8 cellular contexts compared by ENCODE assay signal in genomic region chr3:12965999-12966846, GRCh38.
DNase-seq lines count a peak whose midpoint lies in the region; ATAC-seq, FAIRE-seq and TF ChIP-seq lines count a peak whose summit lies in the region.

No MANE protein-coding gene starts in this region.

- no peaks in the 10 kb centered on the region for H3K9me3 Mint-ChIP-seq in CD4-positive, alpha-beta T cell
- no peaks in the 10 kb centered on the region for H3K9me3 Mint-ChIP-seq in activated naive CD4-positive, alpha-beta T cell treated with anti-CD3 and anti-CD28 coated beads, Interleukin-2, amount 10 ng/mL, durations not matched to agents 7 days and 5 days

- H3K4me1 ChIP-seq in PC-9 (replicated peaks; ENCODE audit: insufficient read depth): peaks cover 14% of the 10 kb centered on the region
- H3K4me1 ChIP-seq in osteoblast (ENCODE audit: insufficient read depth, low read length): peaks cover 20% of the 10 kb centered on the region

- peaks cover 69% of the 10 kb centered on the region for H4K20me1 ChIP-seq in PC-9 (ENCODE audit: insufficient read depth)
- H4K20me1 ChIP-seq in osteoblast (ENCODE audit: insufficient read depth, low read length): peaks cover 57% of the 10 kb centered on the region

- H3K36me3 Mint-ChIP-seq in CD4-positive, alpha-beta T cell (ENCODE audit: low read depth): peaks cover 23% of the 10 kb centered on the region
- H3K36me3 Mint-ChIP-seq in activated naive CD4-positive, alpha-beta T cell treated with anti-CD3 and anti-CD28 coated beads, Interleukin-2, amount 10 ng/mL, durations not matched to agents 7 days and 5 days: peaks cover 50% of the 10 kb centered on the region

- no peak overlapping the region for H3K27ac ChIP-seq in CD4-positive, alpha-beta T cell (ENCODE audit: low read depth, low read length)
- H3K27ac ChIP-seq in PC-9 (no peak overlapping the region), osteoblast (ENCODE audit: low read depth, low read length) (peak overlapping the region; percentile 67)

- BruUV-seq in PC-9 (replicated peaks; lab: Mats Ljungman, UMichigan): no TSS peak

- POLR2A ChIA-PET in CD4-positive, alpha-beta T cell (lab: Charles Lee): interaction anchor here (0.7 to 1.2 kb wide), 3 partner anchors 31 to 49 kb away, joined by 3 read pairs; no protein-coding TSS in a partner anchor
- POLR2A ChIA-PET in PC-9 (lab: Charles Lee; ENCODE audit: unreplicated experiment): interaction anchor here (0.7 kb wide), 1 partner anchor 412 kb away, joined by 4 read pairs; no protein-coding TSS in a partner anchor

- intact Hi-C loops in CD4-positive, alpha-beta T cell (cut with DNase I, micrococcal nuclease): loop anchor here in 1 of 2 experiments (5.0 to 10.0 kb wide), 5 partner anchors 46 to 486 kb away; partner anchors contain the start of genes MKRN2, RAF1 and RPL32
- intact Hi-C loops in PC-9 (cut with micrococcal nuclease; ENCODE audit: unreplicated experiment): loop anchor here (2.0 kb wide), 1 partner anchor 17 kb away; no protein-coding TSS in a partner anchor

- no peak for FAIRE-seq in GM19239 (lab: Jason Lieb, UNC)

- H3K27ac Mint-ChIP-seq in CD4-positive, alpha-beta T cell: peak overlapping the region; percentile 56
- no peak overlapping the region for H3K27ac Mint-ChIP-seq in activated naive CD4-positive, alpha-beta T cell treated with anti-CD3 and anti-CD28 coated beads, Interleukin-2, amount 10 ng/mL, durations not matched to agents 7 days and 5 days

- no peaks in the 10 kb centered on the region for H3K27me3 Mint-ChIP-seq in CD4-positive, alpha-beta T cell
- H3K27me3 Mint-ChIP-seq in activated naive CD4-positive, alpha-beta T cell treated with anti-CD3 and anti-CD28 coated beads, Interleukin-2, amount 10 ng/mL, durations not matched to agents 7 days and 5 days: peaks cover 8% of the 10 kb centered on the region

- H3K4me3 ChIP-seq in PC-9 (peak overlapping the region; percentile 96; the same call in 1 of the 2 replicates), epithelial cell of proximal tubule (ENCODE audit: low read depth, low read length) (peak overlapping the region; percentile 71), osteoblast (ENCODE audit: insufficient read depth, low read length) (peak overlapping the region; percentile 89)

- H3K27me3 ChIP-seq in CD4-positive, alpha-beta T cell (ENCODE audit: control insufficient read depth, insufficient read depth, low read length): no peaks in the 10 kb centered on the region
- H3K27me3 ChIP-seq in PC-9 (ENCODE audit: insufficient read depth, low read depth) (no peaks in the 10 kb centered on the region), osteoblast (ENCODE audit: insufficient read depth, low read length) (no peaks in the 10 kb centered on the region)

- H3K4me2 ChIP-seq in PC-9 (peak overlapping the region; percentile 100), osteoblast (ENCODE audit: insufficient read depth, low read length) (peak overlapping the region; percentile 92)

- H3F3A ChIP-seq in PC-9 (ENCODE audit: insufficient read depth, low read depth): peaks cover 13% of the 10 kb centered on the region

- H2AFZ ChIP-seq in PC-9 (no peak overlapping the region), osteoblast (ENCODE audit: low read length) (peak overlapping the region; percentile 77)

- H3K36me3 ChIP-seq in PC-9 (ENCODE audit: low read depth): no peaks in the 10 kb centered on the region
- H3K36me3 ChIP-seq in osteoblast (ENCODE audit: insufficient read depth, low read length): no peaks in the 10 kb centered on the region

- no peaks in the 10 kb centered on the region for H3K9me2 ChIP-seq in PC-9 (ENCODE audit: insufficient read depth)

- no peak for DNase-seq in CD4-positive, alpha-beta T cell
- DNase-seq in PC-9: no peak
- no peak for DNase-seq in epithelial cell of proximal tubule (ENCODE audit: low read depth)
- DNase-seq in osteoblast (ENCODE audit: insufficient read length, low spot score, missing footprints): no peak
- no peak for DNase-seq in islet precursor cell
- no peak for DNase-seq in GM19239 (ENCODE audit: insufficient read length, low spot score)
- no peak for DNase-seq in NCI-H510A treated with DMSO at 0.1 percent for 48 hours (lab: John Stamatoyannopoulos, UW)
- no peak for DNase-seq in activated naive CD4-positive, alpha-beta T cell treated with anti-CD3 and anti-CD28 coated beads, Interleukin-2, amount 10 ng/mL, durations not matched to agents 7 days and 5 days

- H3K9me3 ChIP-seq in CD4-positive, alpha-beta T cell (ENCODE audit: control insufficient read depth, low read length): no peaks in the 10 kb centered on the region
- no peaks in the 10 kb centered on the region for H3K9me3 ChIP-seq in PC-9 (ENCODE audit: insufficient read depth, low read depth)
- no peaks in the 10 kb centered on the region for H3K9me3 ChIP-seq in osteoblast (ENCODE audit: low read depth, low read length)

- peak overlapping the region; percentile 73 for H3K4me3 Mint-ChIP-seq in CD4-positive, alpha-beta T cell
- H3K4me3 Mint-ChIP-seq in activated naive CD4-positive, alpha-beta T cell treated with anti-CD3 and anti-CD28 coated beads, Interleukin-2, amount 10 ng/mL, durations not matched to agents 7 days and 5 days: no peak overlapping the region

- H3K79me2 ChIP-seq in PC-9 (ENCODE audit: low read depth) (peaks cover 47% of the 10 kb centered on the region), osteoblast (ENCODE audit: insufficient read depth, low read length) (peaks cover 60% of the 10 kb centered on the region)

- peaks cover 92% of the 10 kb centered on the region for H3K4me1 Mint-ChIP-seq in CD4-positive, alpha-beta T cell (ENCODE audit: low read depth)
- H3K4me1 Mint-ChIP-seq in activated naive CD4-positive, alpha-beta T cell treated with anti-CD3 and anti-CD28 coated beads, Interleukin-2, amount 10 ng/mL, durations not matched to agents 7 days and 5 days: peaks cover 67% of the 10 kb centered on the region

- CTCF ChIA-PET in CD4-positive, alpha-beta T cell (lab: Charles Lee): interaction anchor here (1.2 kb wide), 1 partner anchor 18 kb away, joined by 3 read pairs; no protein-coding TSS in a partner anchor
- CTCF ChIA-PET in PC-9 (lab: Charles Lee): no interaction called here
- CTCF ChIA-PET in activated naive CD4-positive, alpha-beta T cell treated with anti-CD3 and anti-CD28 coated beads, Interleukin-2, amount 10 ng/mL, durations not matched to agents 7 days and 5 days (lab: Charles Lee): interaction anchor here (0.8 kb wide), 1 partner anchor 29 kb away, joined by 3 read pairs; no protein-coding TSS in a partner anchor

- no peak for ATAC-seq in CD4-positive, alpha-beta T cell (ENCODE audit: poor library complexity)

- no peak for TF ChIP-seq CTCF in CD4-positive, alpha-beta T cell (IDR thresholded peaks at IDR 0.05)
- TF ChIP-seq CTCF in PC-9 (conservative IDR thresholded peaks at IDR 0.05) (no peak), epithelial cell of proximal tubule (conservative IDR thresholded peaks at IDR 0.05; ENCODE audit: low read depth, low read length) (no peak), osteoblast (IDR thresholded peaks at IDR 0.05; ENCODE audit: extremely low read depth, low read depth, low read length) (no peak)
